15 cellular contexts compared by ENCODE assay signal in the genomic region with DNA sequence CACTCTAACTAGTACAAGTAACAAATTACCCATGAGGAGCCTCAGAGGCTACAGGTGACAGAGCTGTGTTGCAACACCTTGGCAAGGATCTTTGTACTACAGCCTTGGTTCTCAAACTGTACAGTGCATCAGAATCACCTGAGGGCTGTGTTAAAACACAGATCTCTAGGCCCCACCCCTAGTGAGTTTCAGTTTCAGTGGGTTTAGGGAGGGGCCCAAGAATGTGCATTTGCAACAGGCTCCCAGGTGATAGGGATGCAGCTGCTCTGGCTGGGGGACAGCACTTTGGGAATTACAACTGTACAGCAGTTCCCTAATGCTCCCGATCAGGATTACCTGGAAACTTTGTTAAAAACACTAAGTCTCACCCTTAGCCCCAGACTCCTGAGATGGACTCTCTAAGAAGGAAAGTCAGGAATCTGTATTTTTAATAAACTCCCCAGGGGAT.
DNase-seq lines count a peak whose midpoint lies in the region; ATAC-seq, FAIRE-seq and TF ChIP-seq lines count a peak whose summit lies in the region.
"Had no signal": no experiment of that assay in that cellular context is flagged by ENCODE, and none has a peak within 500 bp of the region (broad histone marks: within the 10 kb centered on the region; RNA-seq: fewer than 3 reads in every experiment).

No MANE protein-coding gene starts in this region.

- H3K4me1 ChIP-seq in HUES48 (ENCODE audit: control insufficient read depth, insufficient read depth, low read length) (peaks cover 17% of the 10 kb centered on the region), GM12878 (ENCODE audit: control insufficient read depth, insufficient read depth, low read length) (no peaks in the 10 kb centered on the region), liver (ENCODE audit: control insufficient read depth in 4 of 4, insufficient read depth in 4 of 4, low read length in 3 of 4) (peaks cover 6 to 23% (median 19%) of the 10 kb centered on the region in 4 donors), stomach (peaks cover 16 to 54% (median 33%) of the 10 kb centered on the region in 4 donors)

- ATAC-seq in GM12878 (peak; percentile 71), GM21786 (IDR thresholded peaks at IDR 0.05; ENCODE audit: unreplicated experiment) (no peak)
- ATAC-seq: activated CD4-positive, alpha-beta T cell treated with anti-CD3 and anti-CD28 coated beads for 36 hours; activated T-cell treated with anti-CD3 and anti-CD28 coated beads, Interleukin-2, amount 50 U/mL, for 4 hours; stimulated activated naive CD8-positive, alpha-beta T cell treated with anti-CD3 and anti-CD28 coated beads, Interleukin-15, amount 100 ng/mL, for 72 hours; T-helper 17 cell had no signal

- TF ChIP-seq POLR2A in GM12878 (IDR thresholded peaks at IDR 0.05; ENCODE audit: low read depth, low read length) (no peak), stomach (IDR thresholded peaks at IDR 0.05) (no peak)

- no TSS peak for BruUV-seq in GM12878 (replicated peaks; lab: Mats Ljungman, UMichigan)

- no peak for TF ChIP-seq EP300 in GM12878 (IDR thresholded peaks at IDR 0.05; ENCODE audit: borderline replicate concordance in 1 of 2, control insufficient read depth in 1 of 2, low read depth in 2 of 2, low read length in 2 of 2)
- TF ChIP-seq EP300 in stomach (IDR thresholded peaks at IDR 0.05): no peak

- POLR2A ChIA-PET in GM12878 (lab: Charles Lee): interaction anchor here (1.5 kb wide), 2 partner anchors 8 to 72 kb away, joined by 3 to 4 read pairs; no protein-coding TSS in a partner anchor

- no peak overlapping the region for H3K4me3 ChIP-seq in HUES48 (ENCODE audit: low read depth, low read length)
- no peak overlapping the region for H3K4me3 ChIP-seq in GM12878
- no peak overlapping the region for H3K4me3 ChIP-seq in liver (ENCODE audit: low read depth in 1 of 3, low read length in 3 of 3)
- H3K4me3 ChIP-seq in stomach: no peak overlapping the region

- H3K79me2 ChIP-seq in GM12878 (ENCODE audit: control insufficient read depth, insufficient read depth, low read length): no peaks in the 10 kb centered on the region

- in situ Hi-C loops in GM12878 (cut with MboI): no loop called here

- no peak overlapping the region for H3K9ac ChIP-seq in HUES48 (ENCODE audit: low read depth, low read length)
- no peak overlapping the region for H3K9ac ChIP-seq in GM12878 (ENCODE audit: control insufficient read depth, insufficient read depth, low read length)
- no peak overlapping the region for H3K9ac ChIP-seq in liver (ENCODE audit: low read depth in 1 of 2, low read length in 2 of 2)

- peak overlapping the region; percentile 29 for H3K27ac ChIP-seq in HUES48 (ENCODE audit: low read depth, low read length)
- no peak overlapping the region for H3K27ac ChIP-seq in GM12878 (ENCODE audit: control insufficient read depth, insufficient read depth)
- H3K27ac ChIP-seq in liver (ENCODE audit: low read depth in 1 of 2, low read length in 2 of 2): no peak overlapping the region
- H3K27ac ChIP-seq in stomach: peak overlapping the region in 4 of 5 donors; percentile 16 to 76 (median 44)
- H3K27ac ChIP-seq: HL-60 had no signal

- intact Hi-C loops in GM12878 (cut with micrococcal nuclease; ENCODE audit: unreplicated experiment): loop anchor here (5.0 kb wide), 1 partner anchor 63 kb away; no protein-coding TSS in a partner anchor
- intact Hi-C loops in stomach (cut with DNase I; ENCODE audit: low total_unique reads): no loop called here
- intact Hi-C loops in head of caudate nucleus (cut with DNase I): no loop called here

- no peak overlapping the region for H3K4me2 ChIP-seq in GM12878 (ENCODE audit: control insufficient read depth, insufficient read depth)

- FAIRE-seq in GM12878 (lab: Jason Lieb, UNC): no peak

- TF ChIP-seq CTCF in GM12878 (IDR thresholded peaks at IDR 0.05 in 2 of 3, conservative IDR thresholded peaks at IDR 0.05 in 1 of 3; ENCODE audit: control insufficient read depth in 2 of 3, extremely low read depth in 1 of 3, insufficient read depth in 1 of 3, low read depth in 3 of 3, low read length in 3 of 3): no peak
- no peak for TF ChIP-seq CTCF in liver (IDR thresholded peaks at IDR 0.05; ENCODE audit: low read depth, low read length, missing input control)
- no peak for TF ChIP-seq CTCF in stomach (IDR thresholded peaks at IDR 0.05)

- H3K27me3 ChIP-seq in HUES48 (ENCODE audit: control insufficient read depth, insufficient read depth, low read length): no peaks in the 10 kb centered on the region
- H3K27me3 ChIP-seq in GM12878 (replicated peaks in 1 of 2; ENCODE audit: control insufficient read depth in 2 of 2, insufficient read depth in 2 of 2, low read length in 1 of 2): no peaks in the 10 kb centered on the region
- no peaks in the 10 kb centered on the region for H3K27me3 ChIP-seq in liver (ENCODE audit: control insufficient read depth in 4 of 4, insufficient read depth in 4 of 4, low read length in 3 of 4)
- H3K27me3 ChIP-seq in stomach: no peaks in the 10 kb centered on the region

- H3K36me3 ChIP-seq in HUES48 (ENCODE audit: control insufficient read depth, insufficient read depth, low read length): no peaks in the 10 kb centered on the region
- H3K36me3 ChIP-seq in GM12878 (ENCODE audit: control insufficient read depth in 2 of 2, insufficient read depth in 2 of 2, low read length in 1 of 2): no peaks in the 10 kb centered on the region
- H3K36me3 ChIP-seq in liver (ENCODE audit: control insufficient read depth in 4 of 4, insufficient read depth in 3 of 4, low read depth in 1 of 4, low read length in 3 of 4): no peaks in the 10 kb centered on the region
- peaks cover 0 to 12% (median 10%) of the 10 kb centered on the region in 4 donors for H3K36me3 ChIP-seq in stomach

- RAD21 ChIA-PET in GM12878 (lab: Charles Lee; ENCODE audit: unreplicated experiment): interaction anchor here (0.9 to 1.3 kb wide), 2 partner anchors 56 to 206 kb away, joined by 3 to 6 read pairs; no protein-coding TSS in a partner anchor

- 100% methylated on average over 1 of the region's 1 CpG for WGBS in GM12878 (ENCODE audit: insufficient coverage, insufficient replicate concordance, low lambda C conversion rate, missing lambda C conversion rate)
- WGBS in liver: 73% methylated on average over 1 of the region's 1 CpG
- WGBS in stomach, 5 donors: 57 to 85% (median 71%) methylated on average over 1 of the region's 1 CpG

- no peak for TF ChIP-seq RAD21 in GM12878 (IDR thresholded peaks at IDR 0.05; ENCODE audit: insufficient read depth, low read depth, low read length)
- no peak for TF ChIP-seq RAD21 in liver (IDR thresholded peaks at IDR 0.05)

- H3K9me3 ChIP-seq in HUES48 (ENCODE audit: control insufficient read depth, insufficient read depth, low read length): no peaks in the 10 kb centered on the region
- H3K9me3 ChIP-seq in GM12878 (replicated peaks; ENCODE audit: control insufficient read depth, insufficient read depth, low read length): no peaks in the 10 kb centered on the region
- no peaks in the 10 kb centered on the region for H3K9me3 ChIP-seq in liver (ENCODE audit: control insufficient read depth in 4 of 4, low read length in 3 of 4)
- H3K9me3 ChIP-seq in stomach: no peaks in the 10 kb centered on the region

- SMC1A ChIA-PET in GM12878 (lab: Charles Lee; ENCODE audit: uncharacterized antibody, unreplicated experiment): interaction anchor here (0.5 to 1.8 kb wide), 5 partner anchors 10 to 976 kb away, joined by 3 to 9 read pairs (median 3); no protein-coding TSS in a partner anchor

- H2AFZ ChIP-seq in GM12878 (ENCODE audit: control insufficient read depth, low read depth, low read length): no peak overlapping the region

- no peak for DNase-seq in GM12878 (ENCODE audit: low read depth, low spot score)
- DNase-seq in stomach: peak; percentile 62
- DNase-seq in SKM-1 treated with dmso at 0.1 percent for 144 hours (lab: John Stamatoyannopoulos, UW; ENCODE audit: unreplicated experiment): no peak
- DNase-seq in head of caudate nucleus: no peak
- DNase-seq: activated CD4-positive, alpha-beta T cell treated with anti-CD3 and anti-CD28 coated beads for 36 hours; activated T-cell treated with anti-CD3 and anti-CD28 coated beads, Interleukin-2, amount 50 U/mL, for 4 hours; C1 segment of cervical spinal cord; MV-4-11; naive B cell; stimulated activated naive CD8-positive, alpha-beta T cell treated with anti-CD3 and anti-CD28 coated beads, Interleukin-15, amount 100 ng/mL, for 72 hours; T-helper 17 cell had no signal

- H4K20me1 ChIP-seq in GM12878 (ENCODE audit: control insufficient read depth, insufficient read depth): no peaks in the 10 kb centered on the region

- CTCF ChIA-PET in GM12878 (lab: Yijun Ruan, JAX): no interaction called here

TF ChIP-seq in GM12878, 131 proteins besides CTCF, POLR2A, EP300 and RAD21:
- no peak for TF ChIP-seq ZBED1 (IDR thresholded peaks at IDR 0.05; ENCODE audit: borderline replicate concordance)
- TF ChIP-seq GABPA (IDR thresholded peaks at IDR 0.05; ENCODE audit: low read depth): no peak
- TF ChIP-seq MEF2B (IDR thresholded peaks at IDR 0.05; ENCODE audit: partially characterized antibody, poor library complexity, severe bottlenecking): peak; percentile 78
- 0 out of 2 replicates have a peak, but pooled peaks have one; percentile 17 for TF ChIP-seq IKZF1 (conservative IDR thresholded peaks at IDR 0.05)

TF ChIP-seq in liver, 16 proteins besides CTCF, POLR2A, EP300 and RAD21 (continues in another document):
- TF ChIP-seq HNF4G (IDR thresholded peaks at IDR 0.05): no peak
- TF ChIP-seq, protein P1, sequence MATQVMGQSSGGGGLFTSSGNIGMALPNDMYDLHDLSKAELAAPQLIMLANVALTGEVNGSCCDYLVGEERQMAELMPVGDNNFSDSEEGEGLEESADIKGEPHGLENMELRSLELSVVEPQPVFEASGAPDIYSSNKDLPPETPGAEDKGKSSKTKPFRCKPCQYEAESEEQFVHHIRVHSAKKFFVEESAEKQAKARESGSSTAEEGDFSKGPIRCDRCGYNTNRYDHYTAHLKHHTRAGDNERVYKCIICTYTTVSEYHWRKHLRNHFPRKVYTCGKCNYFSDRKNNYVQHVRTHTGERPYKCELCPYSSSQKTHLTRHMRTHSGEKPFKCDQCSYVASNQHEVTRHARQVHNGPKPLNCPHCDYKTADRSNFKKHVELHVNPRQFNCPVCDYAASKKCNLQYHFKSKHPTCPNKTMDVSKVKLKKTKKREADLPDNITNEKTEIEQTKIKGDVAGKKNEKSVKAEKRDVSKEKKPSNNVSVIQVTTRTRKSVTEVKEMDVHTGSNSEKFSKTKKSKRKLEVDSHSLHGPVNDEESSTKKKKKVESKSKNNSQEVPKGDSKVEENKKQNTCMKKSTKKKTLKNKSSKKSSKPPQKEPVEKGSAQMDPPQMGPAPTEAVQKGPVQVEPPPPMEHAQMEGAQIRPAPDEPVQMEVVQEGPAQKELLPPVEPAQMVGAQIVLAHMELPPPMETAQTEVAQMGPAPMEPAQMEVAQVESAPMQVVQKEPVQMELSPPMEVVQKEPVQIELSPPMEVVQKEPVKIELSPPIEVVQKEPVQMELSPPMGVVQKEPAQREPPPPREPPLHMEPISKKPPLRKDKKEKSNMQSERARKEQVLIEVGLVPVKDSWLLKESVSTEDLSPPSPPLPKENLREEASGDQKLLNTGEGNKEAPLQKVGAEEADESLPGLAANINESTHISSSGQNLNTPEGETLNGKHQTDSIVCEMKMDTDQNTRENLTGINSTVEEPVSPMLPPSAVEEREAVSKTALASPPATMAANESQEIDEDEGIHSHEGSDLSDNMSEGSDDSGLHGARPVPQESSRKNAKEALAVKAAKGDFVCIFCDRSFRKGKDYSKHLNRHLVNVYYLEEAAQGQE (IDR thresholded peaks at IDR 0.05): peak; percentile 26

Comparison
In these comparisons a context has a peak if more than half of its experiments do, and no peak if none do; other contexts are left out.
1. H3K27ac ChIP-seq: peak in HUES48 (single experiment) and stomach (4 of 5); none in GM12878 (single experiment) and liver (0 of 2).